ENCODE assay signal across 8 cellular contexts in the genomic region with DNA sequence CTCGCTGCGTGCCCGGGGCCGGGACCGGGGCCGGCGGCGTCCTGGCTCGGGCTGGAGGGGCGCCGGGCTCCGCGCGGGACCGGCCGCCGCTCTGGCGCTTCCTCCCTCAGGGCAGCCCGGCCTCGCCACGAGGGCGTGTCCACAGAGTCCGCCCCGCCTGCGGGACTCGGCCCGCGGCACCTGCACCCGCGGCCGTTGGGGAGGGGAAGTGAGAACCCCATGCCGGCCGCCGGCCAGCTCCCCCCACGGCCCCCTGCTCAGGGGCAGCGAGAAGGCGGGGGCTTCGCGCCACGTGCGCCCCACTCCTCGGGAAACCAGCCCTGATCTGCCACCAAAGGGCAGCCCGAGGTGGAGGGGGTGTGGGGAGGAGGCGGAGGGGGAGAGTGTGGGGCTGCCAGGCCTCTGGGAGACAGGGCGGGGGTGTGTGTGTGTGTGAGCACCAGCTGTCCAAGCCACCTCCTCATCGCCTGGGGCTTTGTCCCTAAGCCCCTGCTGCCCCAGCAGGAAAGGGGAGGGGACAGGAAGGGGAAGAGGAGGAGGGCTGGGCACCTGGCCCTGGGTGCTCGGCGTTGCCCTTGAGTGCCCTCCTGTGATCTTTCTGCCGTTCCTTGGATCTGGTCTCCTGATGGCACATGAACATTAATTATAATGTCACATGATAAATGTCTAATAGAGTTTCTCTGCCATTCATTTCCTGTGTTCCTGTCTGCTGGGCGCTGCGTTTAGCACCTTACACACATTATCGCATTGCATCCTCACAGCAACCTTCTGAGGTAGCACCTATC. TPM values are rescaled to one million over a fixed set of nuclear protein-coding genes. Genes with fewer than 3 reads are reported as not detected.
DNase-seq lines count a peak whose midpoint lies in the region; ATAC-seq and TF ChIP-seq lines count a peak whose summit lies in the region.

Gene PIK3AP1 (minus strand): TSS at position 93 of the 785 bp plus-strand sequence. CDS start 120 bp downstream, outside the sequence.

- peak; percentile 72 for DNase-seq in AG08396 (ENCODE audit: low spot score)
- peak; percentile 44 for DNase-seq in NCI-H526 treated with DMSO at 0.1 percent for 48 hours (lab: John Stamatoyannopoulos, UW)
- peak; percentile 70 for DNase-seq in activated CD8-positive, alpha-beta memory T cell treated with anti-CD3 and anti-CD28 coated beads, Interleukin-2, amount 50 U/mL, for 48 hours
- no peak for DNase-seq in fibroblast of the aortic adventitia (ENCODE audit: low read depth)

- H3K9me3 ChIP-seq in neutrophil (no peaks in the 10 kb centered on the region), thymus (ENCODE audit: control insufficient read depth) (no peaks in the 10 kb centered on the region)

- H3K27me3 ChIP-seq in neutrophil (no peaks in the 10 kb centered on the region), thymus (ENCODE audit: control insufficient read depth, insufficient read depth) (no peaks in the 10 kb centered on the region)

- H3K27ac ChIP-seq in neutrophil (peak within 1 kb of the TSS; percentile 92), thymus (ENCODE audit: low read depth) (peak within 1 kb of the TSS; percentile 39)

- TF ChIP-seq CTCF in fibroblast of the aortic adventitia (IDR thresholded peaks at IDR 0.05; ENCODE audit: insufficient read depth, low read length): no peak
- no peak for TF ChIP-seq CTCF in neutrophil (IDR thresholded peaks at IDR 0.05)

- H3K4me1 ChIP-seq in neutrophil (ENCODE audit: control insufficient read depth in 1 of 2, insufficient read depth in 1 of 2, low read depth in 1 of 2, low read length in 1 of 2): peaks cover 49 to 52% of the 10 kb centered on the region in 2 experiments
- H3K4me1 ChIP-seq in thymus (ENCODE audit: control insufficient read depth, insufficient read depth, low read length): no peaks in the 10 kb centered on the region

- ATAC-seq in GM18907 (IDR thresholded peaks at IDR 0.05; ENCODE audit: unreplicated experiment): peak; percentile 56
- ATAC-seq in HG03139 (IDR thresholded peaks at IDR 0.05; ENCODE audit: unreplicated experiment): peak; percentile 53

- H3K36me3 ChIP-seq in neutrophil (no peaks in the 10 kb centered on the region), thymus (ENCODE audit: control insufficient read depth, insufficient read depth) (no peaks in the 10 kb centered on the region)

- H3K4me3 ChIP-seq in fibroblast of the aortic adventitia (ENCODE audit: low read depth, low read length) (peak within 1 kb of the TSS; percentile 13), neutrophil (ENCODE audit: low read depth in 1 of 2, low read length in 1 of 2) (peak within 1 kb of the TSS; percentile 85 to 91), thymus (ENCODE audit: low read length) (peak within 1 kb of the TSS; percentile 54)

- WGBS in thymus: under 1% methylated on average over 52 of the region's 52 CpGs

RNA-seq across cellular contexts. Expression of gene PIK3AP1, which starts in this region (rescaled TPM):
- total RNA-seq in fibroblast of the aortic adventitia (ENCODE audit: low replicate concordance): 2.0 TPM in 1 of 2 replicates, not detected in the other
- polyA plus RNA-seq in thymus: 13.0 TPM

Comparison
In these comparisons a context has a peak if more than half of its experiments do, and no peak if none do; other contexts are left out.
1. H3K4me3 ChIP-seq: peak in every context shown above with its lines; median percentile 88 in neutrophil; 54 in thymus; 13 in fibroblast of the aortic adventitia.